Comparison of ENCODE assay signal across 8 cellular contexts in the genomic region with DNA sequence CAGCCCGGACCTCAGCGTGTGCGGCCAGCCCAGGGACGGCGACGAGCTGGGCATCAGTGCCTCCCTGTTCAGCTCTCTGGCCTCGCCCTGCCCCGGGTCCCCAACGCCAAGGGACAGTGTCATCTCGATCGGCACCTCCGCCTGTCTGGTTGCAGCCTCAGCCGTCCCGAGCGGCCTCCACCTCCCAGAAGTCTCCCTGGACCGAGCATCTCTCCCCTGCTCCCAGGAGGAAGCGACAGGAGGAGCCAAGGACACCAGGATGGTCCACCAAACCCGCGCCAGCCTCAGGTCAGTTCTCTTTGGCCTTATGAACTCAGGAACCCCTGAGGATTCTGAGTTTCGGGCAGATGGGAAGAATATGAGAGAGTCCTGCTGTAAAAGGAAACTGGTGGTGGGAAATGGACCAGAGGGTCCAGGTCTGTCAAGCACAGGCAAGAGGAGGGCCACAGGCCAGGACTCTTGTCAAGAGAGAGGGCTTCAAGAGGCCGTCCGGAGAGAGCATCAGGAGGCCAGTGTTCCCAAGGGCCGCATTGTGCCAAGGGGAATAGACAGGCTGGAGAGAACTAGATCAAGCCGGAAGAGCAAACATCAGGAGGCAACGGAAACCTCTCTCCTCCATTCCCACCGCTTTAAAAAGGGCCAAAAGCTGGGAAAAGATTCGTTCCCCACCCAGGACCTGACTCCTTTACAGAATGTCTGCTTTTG. TPM values are rescaled to one million over a fixed set of nuclear protein-coding genes. Genes with fewer than 3 reads are reported as not detected.
A peak's percentile ranks its signal among the peaks of the same experiment; 100 is the strongest.
DNase-seq lines count a peak whose midpoint lies in the region; ATAC-seq, FAIRE-seq and TF ChIP-seq lines count a peak whose summit lies in the region.

No MANE protein-coding gene starts in this region.

- dilution Hi-C loops in endothelial cell of umbilical vein (cut with MboI; ENCODE audit: extremely low pct_ligation_motif_present, low sequenced_read_pairs) = no loop called here

- H3K14ac ChIP-seq in trophoblast cell (ENCODE audit: low read length) = peak overlapping the region; percentile 78

- peak overlapping the region; percentile 85 for H4K8ac ChIP-seq in trophoblast cell (ENCODE audit: low read depth, low read length)

- H3K79me2 ChIP-seq in endothelial cell of umbilical vein (ENCODE audit: control insufficient read depth, insufficient read depth, low read length) (peaks cover 44% of the 10 kb centered on the region), trophoblast cell (ENCODE audit: control insufficient read depth, insufficient read depth, low read length, poor library complexity) (peaks cover 15% of the 10 kb centered on the region)

- H3K4me2 ChIP-seq in endothelial cell of umbilical vein (ENCODE audit: insufficient read depth, low read length) = peak overlapping the region; percentile 76
- H3K4me2 ChIP-seq in trophoblast cell (ENCODE audit: low read length) = peak overlapping the region; percentile 69

- peak overlapping the region; percentile 99 for H3K9ac ChIP-seq in NT2/D1 (ENCODE audit: insufficient read length, low read depth)
- peak overlapping the region; percentile 82 for H3K9ac ChIP-seq in endothelial cell of umbilical vein (replicated peaks; ENCODE audit: extremely low read depth, insufficient read depth, low read length)
- H3K9ac ChIP-seq in trophoblast cell (ENCODE audit: low read length) = peak overlapping the region; percentile 29

- peaks cover 9% of the 10 kb centered on the region for H3K79me1 ChIP-seq in trophoblast cell (ENCODE audit: low read length)

- intact Hi-C loops in endothelial cell of umbilical vein (cut with micrococcal nuclease) = loop anchor here (5.0 kb wide), 1 partner anchor 57 kb away; a partner anchor contains a TSS

- H3K9me1 ChIP-seq in endothelial cell of umbilical vein (replicated peaks; ENCODE audit: control insufficient read depth, extremely low read depth, insufficient read depth, low read length) = no peaks in the 10 kb centered on the region

- peaks cover 42% of the 10 kb centered on the region for H3K36me3 ChIP-seq in NT2/D1 (ENCODE audit: insufficient read depth, insufficient read length, low read length)
- H3K36me3 ChIP-seq in endothelial cell of umbilical vein (ENCODE audit: control insufficient read depth in 2 of 2, extremely low read depth in 1 of 2, insufficient read depth in 2 of 2, low read length in 2 of 2) = peaks cover 0 to 4% of the 10 kb centered on the region in 2 experiments
- peaks cover 7 to 18% of the 10 kb centered on the region in 2 experiments for H3K36me3 ChIP-seq in trophoblast cell (ENCODE audit: control insufficient read depth in 1 of 2, insufficient read depth in 2 of 2, low read length in 2 of 2)

- no peak for ATAC-seq in HG02678 (IDR thresholded peaks at IDR 0.05; ENCODE audit: unreplicated experiment)
- ATAC-seq in HG02970 (IDR thresholded peaks at IDR 0.05; ENCODE audit: low FRiP score, unreplicated experiment) = no peak

- no peak overlapping the region for H3K23ac ChIP-seq in trophoblast cell (ENCODE audit: low read length)

- H2BK12ac ChIP-seq in trophoblast cell (ENCODE audit: low read length) = no peak overlapping the region

- no CpG with 5 or more reads among the region's 27 CpGs for WGBS in trophoblast cell (ENCODE audit: extremely low coverage, insufficient coverage, insufficient read length)

- no peak for TF ChIP-seq CTCF in endothelial cell of umbilical vein (IDR thresholded peaks at IDR 0.05; ENCODE audit: extremely low read depth in 1 of 2, insufficient read depth in 1 of 2, low read depth in 1 of 2, low read length in 2 of 2)

- peak overlapping the region; percentile 81 for H2AFZ ChIP-seq in endothelial cell of umbilical vein (ENCODE audit: low read depth, low read length)
- peak overlapping the region; percentile 86 for H2AFZ ChIP-seq in trophoblast cell (ENCODE audit: insufficient read depth, low read length, poor library complexity)

- H3K27ac ChIP-seq in endothelial cell of umbilical vein (ENCODE audit: insufficient read depth, low read depth, low read length) (peak overlapping the region; percentile 13), trophoblast cell (ENCODE audit: low read depth, low read length) (no peak overlapping the region)

- no peaks in the 10 kb centered on the region for H3K9me3 ChIP-seq in NT2/D1 (ENCODE audit: insufficient read depth, low read length)
- H3K9me3 ChIP-seq in endothelial cell of umbilical vein (replicated peaks; ENCODE audit: control insufficient read depth, insufficient read depth, low read length) = no peaks in the 10 kb centered on the region
- H3K9me3 ChIP-seq in trophoblast cell (ENCODE audit: insufficient read depth, low read depth, low read length) = no peaks in the 10 kb centered on the region

- DNase-seq in ELR (ENCODE audit: low read depth) (peak; percentile 25), NT2/D1 (ENCODE audit: low read depth, low spot score) (no peak), endothelial cell of umbilical vein (ENCODE audit: low read depth, low spot score) (peak; percentile 23), trophoblast cell (no peak), OCI-M2 (lab: John Stamatoyannopoulos, UW; ENCODE audit: unreplicated experiment) (no peak), NK-92 (lab: John Stamatoyannopoulos, UW; ENCODE audit: unreplicated experiment) (no peak)

- no peaks in the 10 kb centered on the region for H4K20me1 ChIP-seq in endothelial cell of umbilical vein (replicated peaks; ENCODE audit: control insufficient read depth, extremely low read depth, insufficient read depth, low read length)

- POLR2A ChIA-PET in endothelial cell of umbilical vein (lab: Charles Lee) = no interaction called here

- H4K91ac ChIP-seq in trophoblast cell (ENCODE audit: low read depth, low read length) = peak overlapping the region; percentile 63

- H4K12ac ChIP-seq in trophoblast cell (ENCODE audit: low read depth, low read length) = peak overlapping the region; percentile 45

- H3K27me3 ChIP-seq in NT2/D1 (ENCODE audit: insufficient read depth, insufficient read length) (no peaks in the 10 kb centered on the region), endothelial cell of umbilical vein (ENCODE audit: control insufficient read depth in 2 of 2, insufficient read depth in 2 of 2, low read length in 2 of 2) (no peaks in the 10 kb centered on the region), trophoblast cell (ENCODE audit: insufficient read depth, low read length) (no peaks in the 10 kb centered on the region)

- no peak overlapping the region for H2BK5ac ChIP-seq in trophoblast cell (ENCODE audit: low read depth, low read length, poor library complexity)

- H3K4me1 ChIP-seq in NT2/D1 (ENCODE audit: insufficient read depth, insufficient read length) = peaks cover 2% of the 10 kb centered on the region
- H3K4me1 ChIP-seq in endothelial cell of umbilical vein (ENCODE audit: control insufficient read depth, extremely low read depth, insufficient read depth, low read length) = peaks cover 26% of the 10 kb centered on the region
- H3K4me1 ChIP-seq in trophoblast cell (ENCODE audit: control insufficient read depth in 1 of 2, insufficient read depth in 2 of 2, low read length in 2 of 2) = peaks cover 6 to 7% of the 10 kb centered on the region in 2 experiments

- H3K18ac ChIP-seq in trophoblast cell (ENCODE audit: low read length) = peak overlapping the region; percentile 84

- BruUV-seq in endothelial cell of umbilical vein (replicated peaks; lab: Mats Ljungman, UMichigan) = TSS peak; percentile 20

- TF ChIP-seq POLR2A in endothelial cell of umbilical vein (IDR thresholded peaks at IDR 0.05; ENCODE audit: low read depth, low read length) = no peak

- CTCF ChIA-PET in endothelial cell of umbilical vein (lab: Charles Lee) = interaction anchor here (1.1 to 5.0 kb wide), 3 partner anchors 13 to 122 kb away, joined by 3 to 34 read pairs (median 18); no protein-coding TSS in a partner anchor

- H3K4me3 ChIP-seq in NT2/D1 (ENCODE audit: insufficient read length, low read depth) = peak overlapping the region; percentile 93
- peak overlapping the region; percentile 70 to 91 (median 89) for H3K4me3 ChIP-seq in endothelial cell of umbilical vein (replicated peaks in 1 of 3; ENCODE audit: insufficient read depth in 1 of 3, low read depth in 1 of 3, low read length in 3 of 3)
- H3K4me3 ChIP-seq in trophoblast cell (ENCODE audit: low read depth, low read length) = peak overlapping the region; percentile 93

- peak overlapping the region; percentile 36 for H2AK5ac ChIP-seq in trophoblast cell (ENCODE audit: low read length)

- FAIRE-seq in endothelial cell of umbilical vein (lab: Jason Lieb, UNC) = peak; percentile 8

- H3K4ac ChIP-seq in trophoblast cell (ENCODE audit: low read depth, low read length) = peak overlapping the region; percentile 16

- no peak overlapping the region for H2BK120ac ChIP-seq in trophoblast cell (ENCODE audit: insufficient read depth, low read length, poor library complexity)

RNA-seq across cellular contexts. Expression of a gene that starts 0.8 kb away (rescaled TPM):
- 11.8 and 13.2 TPM in 2 replicates for total RNA-seq in endothelial cell of umbilical vein
- 2.7 TPM in 2 replicates for polyA plus RNA-seq in endothelial cell of umbilical vein
- 4.3 and 4.5 TPM in 2 replicates for polyA plus RNA-seq in endothelial cell of umbilical vein (2011; cell fraction: cytosol; rRNA removed)
- polyA plus RNA-seq in endothelial cell of umbilical vein (2011; cell fraction: nucleus; rRNA removed) = 2.4 and 3.0 TPM in 2 replicates
- 2.5 and 4.2 TPM in 2 replicates for polyA plus RNA-seq in endothelial cell of umbilical vein (2012)
- 6.2 and 7.7 TPM in 2 replicates for polyA minus RNA-seq in endothelial cell of umbilical vein
- 22.3 TPM for polyA minus RNA-seq in endothelial cell of umbilical vein (2011; cell fraction: cytosol; rRNA and poly(A)+ RNA removed)
- polyA minus RNA-seq in endothelial cell of umbilical vein (2011; cell fraction: nucleus; rRNA and poly(A)+ RNA removed) = 3.2 and 5.0 TPM in 2 replicates
- 10.1 and 10.2 TPM in 2 replicates for polyA plus RNA-seq in trophoblast cell (2013)

RNA-seq across cellular contexts. Expression of a gene that starts 28.6 kb away (rescaled TPM):
- total RNA-seq in endothelial cell of umbilical vein = 0.22 and 0.37 TPM in 2 replicates
- 0.10 and 0.19 TPM in 2 replicates for polyA plus RNA-seq in endothelial cell of umbilical vein
- polyA plus RNA-seq in endothelial cell of umbilical vein (2011; cell fraction: cytosol; rRNA removed) = 0.08 and 0.15 TPM in 2 replicates
- polyA plus RNA-seq in endothelial cell of umbilical vein (2011; cell fraction: nucleus; rRNA removed) = 0.10 and 0.14 TPM in 2 replicates
- 0.41 TPM in 1 of 2 replicates, not detected in the other for polyA plus RNA-seq in endothelial cell of umbilical vein (2012)
- polyA minus RNA-seq in endothelial cell of umbilical vein = 0.70 TPM in 1 of 2 replicates, not detected in the other
- polyA minus RNA-seq in endothelial cell of umbilical vein (2011; cell fraction: cytosol; rRNA and poly(A)+ RNA removed) = 42.4 TPM
- polyA minus RNA-seq in endothelial cell of umbilical vein (2011; cell fraction: nucleus; rRNA and poly(A)+ RNA removed) = not detected in 2 replicates
- polyA plus RNA-seq in trophoblast cell (2013) = 0.18 and 0.27 TPM in 2 replicates

RNA-seq across cellular contexts. Expression of a gene that starts 55.9 kb away (rescaled TPM):
- total RNA-seq in endothelial cell of umbilical vein = 54.0 and 62.2 TPM in 2 replicates
- polyA plus RNA-seq in endothelial cell of umbilical vein = 105 and 148 TPM in 2 replicates
- polyA plus RNA-seq in endothelial cell of umbilical vein (2011; cell fraction: cytosol; rRNA removed) = 58.1 and 73.4 TPM in 2 replicates
- polyA plus RNA-seq in endothelial cell of umbilical vein (2011; cell fraction: nucleus; rRNA removed) = 19.0 and 22.6 TPM in 2 replicates
- polyA plus RNA-seq in endothelial cell of umbilical vein (2012) = 41.7 and 65.4 TPM in 2 replicates
- polyA minus RNA-seq in endothelial cell of umbilical vein = 18.8 and 21.5 TPM in 2 replicates
- polyA minus RNA-seq in endothelial cell of umbilical vein (2011; cell fraction: cytosol; rRNA and poly(A)+ RNA removed) = 52.3 TPM
- polyA minus RNA-seq in endothelial cell of umbilical vein (2011; cell fraction: nucleus; rRNA and poly(A)+ RNA removed) = 8.3 and 10.8 TPM in 2 replicates
- polyA plus RNA-seq in trophoblast cell (2013) = 115 and 116 TPM in 2 replicates

RNA-seq across cellular contexts. Expression of a gene that starts 56.1 kb away (rescaled TPM):
- 247 and 254 TPM in 2 replicates for total RNA-seq in endothelial cell of umbilical vein
- polyA plus RNA-seq in endothelial cell of umbilical vein = 315 and 359 TPM in 2 replicates
- polyA plus RNA-seq in endothelial cell of umbilical vein (2011; cell fraction: cytosol; rRNA removed) = 243 and 274 TPM in 2 replicates
- polyA plus RNA-seq in endothelial cell of umbilical vein (2011; cell fraction: nucleus; rRNA removed) = 115 and 129 TPM in 2 replicates
- 230 and 275 TPM in 2 replicates for polyA plus RNA-seq in endothelial cell of umbilical vein (2012)
- polyA minus RNA-seq in endothelial cell of umbilical vein = 113 and 128 TPM in 2 replicates
- polyA minus RNA-seq in endothelial cell of umbilical vein (2011; cell fraction: cytosol; rRNA and poly(A)+ RNA removed) = 62.4 TPM
- 42.9 and 53.8 TPM in 2 replicates for polyA minus RNA-seq in endothelial cell of umbilical vein (2011; cell fraction: nucleus; rRNA and poly(A)+ RNA removed)
- polyA plus RNA-seq in trophoblast cell (2013) = 98.6 and 103 TPM in 2 replicates

Comparison
In these comparisons a context has a peak if more than half of its experiments do, and no peak if none do; other contexts are left out.
1. DNase-seq: peak in ELR (single experiment) and endothelial cell of umbilical vein (single experiment); none in NT2/D1 (single experiment), trophoblast cell (0 of 2), OCI-M2 (single experiment) and NK-92 (single experiment).
2. H3K9ac ChIP-seq: peak in every context shown above with its lines; median percentile 99 in NT2/D1; 82 in endothelial cell of umbilical vein; 29 in trophoblast cell.
3. Peak in every context shown above with its lines, with median percentiles within 50 percentile points of each other: H3K4me3 ChIP-seq.